Comparison of ENCODE assay signal across 8 cellular contexts in genomic region chr3:138348107-138348949, GRCh38. TPM values are rescaled to one million over a fixed set of nuclear protein-coding genes. Genes with fewer than 3 reads are reported as not detected.
A peak's percentile ranks its signal among the peaks of the same experiment; 100 is the strongest.
DNase-seq lines count a peak whose midpoint lies in the region; ATAC-seq and TF ChIP-seq lines count a peak whose summit lies in the region.

Gene MRAS (plus strand): TSS chr3:138348579. CDS start chr3:138372884, 24,305 bp downstream.

- CTCF ChIA-PET in RWPE1 (lab: Yijun Ruan, JAX): interaction anchor here (2.1 kb wide), 1 partner anchor 15 kb away, joined by 8 read pairs; no protein-coding TSS in a partner anchor
- CTCF ChIA-PET in MCF 10A (lab: Yijun Ruan, JAX): interaction anchor here (0.6 to 1.2 kb wide), 4 partner anchors 12 to 549 kb away, joined by 3 read pairs; no protein-coding TSS in a partner anchor

- TF ChIP-seq POLR2A in prostate gland (IDR thresholded peaks at IDR 0.05): peak; percentile 30

- in situ Hi-C loops in Caki2 (cut with HindIII; ENCODE audit: low pct_unique_long_range_greater_than_20kb, low sequenced_read_pairs): no loop called here

- BruUV-seq in MCF 10A (replicated peaks; lab: Mats Ljungman, UMichigan): no TSS peak

- H3K9me3 ChIP-seq in HUES48 (ENCODE audit: control insufficient read depth, insufficient read depth, low read length) (no peaks in the 10 kb centered on the region), prostate gland (no peaks in the 10 kb centered on the region)

- H3K36me3 ChIP-seq in HUES48 (ENCODE audit: control insufficient read depth, insufficient read depth, low read length) (no peaks in the 10 kb centered on the region), prostate gland (no peaks in the 10 kb centered on the region)

- H3K4me3 Mint-ChIP-seq in MCF 10A (ENCODE audit: unreplicated experiment): peak within 1 kb of the TSS; percentile 94

- intact Hi-C loops in MCF 10A (cut with micrococcal nuclease): no loop called here
- intact Hi-C loops in prostate gland (cut with DNase I): loop anchor here (5.0 to 10.0 kb wide), 3 partner anchors 34 to 246 kb away; partner anchors contain the start of gene CEP70

- H3K4me3 ChIP-seq in HUES48 (ENCODE audit: low read depth, low read length): peak within 1 kb of the TSS; percentile 88
- H3K4me3 ChIP-seq in prostate gland: peak within 1 kb of the TSS; percentile 62 to 72

- WGBS in prostate gland: under 1% methylated on average over 62 of the region's 111 CpGs

- ATAC-seq in GM21619 (IDR thresholded peaks at IDR 0.05; ENCODE audit: unreplicated experiment) (no peak), HG02981 (IDR thresholded peaks at IDR 0.05; ENCODE audit: unreplicated experiment) (no peak)

- H3K36me3 Mint-ChIP-seq in MCF 10A (ENCODE audit: insufficient read depth, unreplicated experiment): no peaks in the 10 kb centered on the region

- H3K27me3 ChIP-seq in HUES48 (ENCODE audit: control insufficient read depth, insufficient read depth, low read length) (peaks cover 4% of the 10 kb centered on the region; the same call in 1 of the 2 replicates), prostate gland (replicated peaks; ENCODE audit: insufficient read depth) (no peaks in the 10 kb centered on the region)

- H3K27ac Mint-ChIP-seq in MCF 10A (ENCODE audit: low read depth, unreplicated experiment): peak within 1 kb of the TSS; percentile 81

- H3K9me3 Mint-ChIP-seq in MCF 10A (ENCODE audit: unreplicated experiment): no peaks in the 10 kb centered on the region

- peak within 1 kb of the TSS; percentile 73 for H3K9ac ChIP-seq in HUES48 (ENCODE audit: low read depth, low read length)

- H3K4me1 Mint-ChIP-seq in MCF 10A (ENCODE audit: insufficient read depth, unreplicated experiment): peaks cover 5% of the 10 kb centered on the region

- H3K4me1 ChIP-seq in HUES48 (ENCODE audit: control insufficient read depth, insufficient read depth, low read length) (peaks cover 7% of the 10 kb centered on the region), prostate gland (replicated peaks) (no peaks in the 10 kb centered on the region)

- H3K27me3 Mint-ChIP-seq in MCF 10A (ENCODE audit: insufficient read depth, unreplicated experiment): no peaks in the 10 kb centered on the region

- DNase-seq in Caki2 (ENCODE audit: low read depth) (peak; percentile 80), RWPE1 (ENCODE audit: low spot score) (peak; percentile 46), MCF 10A (ENCODE audit: unreplicated experiment) (peak; percentile 71), iPS DF 4.7 (ENCODE audit: extremely low read depth, low spot score) (peak; percentile 9), prostate gland (ENCODE audit: low spot score) (peak; percentile 36)

- TF ChIP-seq CTCF in RWPE1 (conservative IDR thresholded peaks at IDR 0.05; ENCODE audit: low read depth) (peak; percentile 25), MCF 10A (IDR thresholded peaks at IDR 0.05; ENCODE audit: unreplicated experiment) (peak; percentile 16), prostate gland (IDR thresholded peaks at IDR 0.05) (peak in 2 of 4 experiments; percentile 42 to 53)

- H3K27ac ChIP-seq in HUES48 (ENCODE audit: low read depth, low read length) (peak within 1 kb of the TSS; percentile 77), RWPE1 (peak within 1 kb of the TSS; percentile 57), prostate gland (peak within 1 kb of the TSS; percentile 84 to 85)

- POLR2A ChIA-PET in RWPE1 (lab: Yijun Ruan, JAX; ENCODE audit: low non-redundant PET): no interaction called here
- POLR2A ChIA-PET in MCF 10A (lab: Yijun Ruan, JAX): interaction anchor here (0.7 to 1.4 kb wide), 8 partner anchors 17 to 1433 kb away, joined by 3 to 6 read pairs (median 4); partner anchors contain the start of genes ARMC8, CEP70 and DBR1

RNA-seq across cellular contexts. Expression of gene MRAS, which starts in this region (rescaled TPM):
- total RNA-seq in Caki2 (2014; rRNA removed; shearing (Covaris generic); ENCODE audit: low replicate concordance): 16.3 and 17.3 TPM in 2 replicates
- total RNA-seq in MCF 10A (2022) (5.2 and 7.0 TPM in 2 replicates), prostate gland (10 to 100 TPM in 1 of 2 donors, 1 to 10 TPM in 1; 8.7 to 25.3 TPM)

Comparison
In these comparisons a context has a peak if more than half of its experiments do, and no peak if none do; other contexts are left out.
1. DNase-seq: peak in every context shown above with its lines; median percentile 80 in Caki2; 71 in MCF 10A; 46 in RWPE1; 36 in prostate gland; 9 in iPS DF 4.7.